ENCODE assay signal across 29 cellular contexts in the genomic region with DNA sequence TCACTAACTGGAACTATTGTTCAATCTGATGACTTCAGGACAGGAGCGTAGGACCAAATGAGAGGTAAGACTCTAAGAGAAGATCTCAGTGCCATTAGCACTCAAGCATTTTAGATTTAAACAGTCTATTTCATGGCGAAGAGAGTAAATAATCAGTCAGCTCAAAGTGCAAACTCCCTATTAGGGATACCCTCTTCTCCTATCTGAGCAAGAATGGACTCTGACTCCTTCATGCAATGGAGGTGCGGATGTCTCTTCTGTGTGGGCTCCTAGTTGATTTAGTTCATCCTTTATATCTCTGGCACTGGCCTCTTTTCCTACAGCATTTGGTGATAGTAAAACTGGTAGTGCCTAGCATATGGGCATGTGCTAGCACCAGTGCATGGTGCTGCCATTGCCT.
"Had no signal": no experiment of that assay in that cellular context is flagged by ENCODE, and none has a peak within 500 bp of the region (broad histone marks: within the 10 kb centered on the region; RNA-seq: fewer than 3 reads in every experiment).

No MANE protein-coding gene starts in this region.

- H3K4me3 ChIP-seq: colonic mucosa, coronary artery, dorsolateral prefrontal cortex, esophagus muscularis mucosa, esophagus squamous epithelium, gastrocnemius medialis, gastroesophageal sphincter, heart left ventricle, heart right ventricle had no signal

- H3K27me3 ChIP-seq: colonic mucosa, dorsolateral prefrontal cortex, esophagus muscularis mucosa, esophagus squamous epithelium, foreskin keratinocyte, gastrocnemius medialis, gastroesophageal sphincter, heart left ventricle, heart right ventricle had no signal

- H3K36me3 ChIP-seq: colonic mucosa, esophagus muscularis mucosa, esophagus squamous epithelium, gastrocnemius medialis, gastroesophageal sphincter, heart left ventricle, heart right ventricle had no signal

- H3K27me3 Mint-ChIP-seq: dendritic cell treated with granulocyte-macrophage colony-stimulating factor and Interleukin-4, amounts not matched to agents 40 ng/mL and 50 ng/mL, for 4 days; effector memory CD8-positive, alpha-beta T cell had no signal

- H3K4me1 Mint-ChIP-seq: endodermal cell had no signal

- H3K9me3 Mint-ChIP-seq: effector memory CD8-positive, alpha-beta T cell had no signal

- H3K4me1 ChIP-seq: colonic mucosa, esophagus muscularis mucosa, esophagus squamous epithelium, gastrocnemius medialis, gastroesophageal sphincter, heart left ventricle, heart right ventricle had no signal

- H3K27ac Mint-ChIP-seq: dendritic cell treated with granulocyte-macrophage colony-stimulating factor and Interleukin-4, amounts not matched to agents 40 ng/mL and 50 ng/mL, for 4 days; effector memory CD8-positive, alpha-beta T cell; endodermal cell had no signal

- DNase-seq: colonic mucosa; cortex of kidney; dermis blood vessel endothelial cell; dorsolateral prefrontal cortex; effector CD4-positive, alpha-beta T cell; effector CD8-positive, alpha-beta T cell; effector memory CD4-positive, alpha-beta T cell; effector memory CD8-positive, alpha-beta T cell; endodermal cell; erythroblast; esophagus squamous epithelium; foreskin fibroblast; foreskin keratinocyte; foreskin melanocyte; gastrocnemius medialis; glutamatergic neuron; head of caudate nucleus; heart left ventricle; heart right ventricle had no signal

- H3K9me3 ChIP-seq: colonic mucosa, gastrocnemius medialis had no signal

- H3K27ac ChIP-seq: colonic mucosa, coronary artery, dorsolateral prefrontal cortex, epithelial cell of prostate, esophagus muscularis mucosa, esophagus squamous epithelium, foreskin keratinocyte, gastrocnemius medialis, gastroesophageal sphincter, heart left ventricle, heart right ventricle had no signal

- ATAC-seq: effector memory CD8-positive, alpha-beta T cell; esophagus mucosa; foreskin keratinocyte; gastrocnemius medialis; gastroesophageal sphincter; heart left ventricle; heart right ventricle had no signal

- FAIRE-seq: colon, endometrium, endothelial cell of umbilical vein, frontal cortex had no signal

- H3K4me3 Mint-ChIP-seq: dendritic cell treated with granulocyte-macrophage colony-stimulating factor and Interleukin-4, amounts not matched to agents 40 ng/mL and 50 ng/mL, for 4 days; effector memory CD8-positive, alpha-beta T cell; endodermal cell had no signal
